In the genomic region with DNA sequence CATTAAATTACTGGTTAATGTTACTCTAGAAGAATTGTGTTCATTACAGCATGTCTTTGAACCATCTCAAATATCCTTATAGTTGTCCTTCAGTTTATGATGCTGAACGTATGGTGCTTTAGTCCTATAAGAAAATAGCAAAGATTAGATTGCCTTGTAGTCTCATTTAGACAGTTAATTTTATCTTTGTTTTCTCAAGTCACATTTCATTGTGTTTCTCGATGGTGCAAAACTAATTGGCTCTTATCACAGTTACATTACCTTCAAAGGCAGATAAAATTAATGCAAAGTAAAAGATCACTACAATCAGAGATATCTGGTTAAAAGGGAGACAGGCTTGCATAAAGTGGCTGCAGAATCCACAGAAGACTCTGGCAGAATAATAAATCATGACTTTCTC, we compare ENCODE assay signal across 19 cellular contexts. TPM values are rescaled to one million over a fixed set of nuclear protein-coding genes. Genes with fewer than 3 reads are reported as not detected.
A peak's percentile ranks its signal among the peaks of the same experiment; 100 is the strongest.
DNase-seq lines count a peak whose midpoint lies in the region; ATAC-seq and TF ChIP-seq lines count a peak whose summit lies in the region.
"Had no signal": no experiment of that assay in that cellular context is flagged by ENCODE, and none has a peak within 500 bp of the region (broad histone marks: within the 10 kb centered on the region; RNA-seq: fewer than 3 reads in every experiment).

No MANE protein-coding gene starts in this region.

- peaks cover 6% of the 10 kb centered on the region; the same call in 1 of the 3 replicates for H3K36me3 Mint-ChIP-seq in GM23338 (ENCODE audit: low read depth)
- H3K36me3 Mint-ChIP-seq: CD8-positive, alpha-beta memory T cell had no signal

- H3K79me2 ChIP-seq in GM23338 (replicated peaks; ENCODE audit: insufficient read depth) (no peaks in the 10 kb centered on the region), mesendoderm (ENCODE audit: control insufficient read depth, insufficient read depth, low read length) (no peaks in the 10 kb centered on the region)

- no CpG with 5 or more reads among the region's 2 CpGs for WGBS in mesendoderm (ENCODE audit: extremely low coverage, insufficient coverage, low lambda C conversion rate)

- peak overlapping the region; percentile 1; the same call in 1 of the 2 replicates for H3K27ac Mint-ChIP-seq in GM23338
- H3K27ac Mint-ChIP-seq: CD8-positive, alpha-beta memory T cell; HFFc6 had no signal

- peak in 2 of 3 experiments; percentile 25 to 53 for DNase-seq in NCI-H1417 (lab: John Stamatoyannopoulos, UW)
- no peak for DNase-seq in NCI-H1417 treated with DMSO at 0.1 percent for 48 hours (lab: John Stamatoyannopoulos, UW)
- no peak for DNase-seq in GM23338 (ENCODE audit: low spot score)
- DNase-seq in NCI-H69 (lab: John Stamatoyannopoulos, UW) = peak; percentile 46
- DNase-seq in mesendoderm = peak; percentile 49
- DNase-seq in GM19240 (ENCODE audit: insufficient read length, low spot score) = no peak
- no peak for DNase-seq in NCI-H1092 treated with DMSO at 0.1 percent for 48 hours (lab: John Stamatoyannopoulos, UW)
- DNase-seq: AML-193; CD8-positive, alpha-beta memory T cell; DMS53; GOT3; HFFc6 had no signal

- H2AK5ac ChIP-seq in mesendoderm (ENCODE audit: low read length) = no peak overlapping the region

- H3K27ac ChIP-seq in GM23338 (ENCODE audit: low read depth) (peak overlapping the region; percentile 80; the same call in 1 of the 2 replicates), mesendoderm (ENCODE audit: low read depth, low read length) (no peak overlapping the region)
- H3K27ac ChIP-seq: 22Rv1, BLaER1, HL-60 had no signal

- H3K4me1 ChIP-seq in GM23338 (ENCODE audit: insufficient read depth) = 0 out of 2 replicates have a peak, but pooled peaks cover 12% of the 10 kb centered on the region
- H3K4me1 ChIP-seq in mesendoderm (ENCODE audit: control insufficient read depth, low read depth, low read length) = no peaks in the 10 kb centered on the region
- H3K4me1 ChIP-seq: BLaER1 had no signal

- H3K27me3 ChIP-seq in GM23338 (ENCODE audit: insufficient read depth) (no peaks in the 10 kb centered on the region), mesendoderm (ENCODE audit: insufficient read depth, low read length, poor library complexity) (no peaks in the 10 kb centered on the region)
- H3K27me3 ChIP-seq: BLaER1 had no signal

- no peaks in the 10 kb centered on the region for H4K20me1 ChIP-seq in GM23338 (replicated peaks; ENCODE audit: insufficient read depth)
- H4K20me1 ChIP-seq: BLaER1 had no signal

- no peak overlapping the region for H3K56ac ChIP-seq in mesendoderm (ENCODE audit: low read length)

- H3K4me3 Mint-ChIP-seq in GM23338 = no peak overlapping the region
- H3K4me3 Mint-ChIP-seq: CD8-positive, alpha-beta memory T cell; HFFc6 had no signal

- no peaks in the 10 kb centered on the region for H3K79me1 ChIP-seq in mesendoderm (ENCODE audit: low read length)

- H3K23ac ChIP-seq in mesendoderm (ENCODE audit: low read length) = no peak overlapping the region

- H3K4me2 ChIP-seq in GM23338 (no peak overlapping the region), mesendoderm (ENCODE audit: low read length) (no peak overlapping the region)
- H3K4me2 ChIP-seq: BLaER1 had no signal

- no peak overlapping the region for H2BK15ac ChIP-seq in mesendoderm (replicated peaks; ENCODE audit: low read depth)

- H3F3A ChIP-seq in GM23338 (replicated peaks; ENCODE audit: low read depth) = no peaks in the 10 kb centered on the region

- peaks cover 10% of the 10 kb centered on the region for H3K4me1 Mint-ChIP-seq in GM23338
- H3K4me1 Mint-ChIP-seq: CD8-positive, alpha-beta memory T cell had no signal

- H2BK120ac ChIP-seq in mesendoderm (ENCODE audit: low read depth, low read length) = no peak overlapping the region

- H3K9ac ChIP-seq in mesendoderm (ENCODE audit: low read length) = no peak overlapping the region
- H3K9ac ChIP-seq: BLaER1 had no signal

- no peak overlapping the region for H2BK5ac ChIP-seq in mesendoderm (ENCODE audit: low read length)

- no peak overlapping the region for H4K5ac ChIP-seq in mesendoderm (ENCODE audit: low read length)

- H3K9me2 ChIP-seq in GM23338 (ENCODE audit: insufficient read depth) = peaks cover 3% of the 10 kb centered on the region; the same call in 1 of the 2 replicates

- no peak overlapping the region for H3K18ac ChIP-seq in mesendoderm (ENCODE audit: low read length)

- no peak for TF ChIP-seq CTCF in GM23338 (conservative IDR thresholded peaks at IDR 0.05; ENCODE audit: low read depth in 2 of 2)

- H4K8ac ChIP-seq in mesendoderm (ENCODE audit: low read depth, low read length) = no peak overlapping the region

- H3K9me3 Mint-ChIP-seq in GM23338 = peaks cover 28% of the 10 kb centered on the region; the same call in 2 of the 3 replicates

- no peak for ATAC-seq in GM23338
- ATAC-seq: GM12878 had no signal

- no peak overlapping the region for H3K4me3 ChIP-seq in GM23338
- no peak overlapping the region for H3K4me3 ChIP-seq in mesendoderm (ENCODE audit: low read length)
- H3K4me3 ChIP-seq: BLaER1, GM12878, HAP-1 had no signal

- H3K4ac ChIP-seq in mesendoderm (ENCODE audit: low read depth, low read length) = no peak overlapping the region

- H3K27me3 Mint-ChIP-seq in GM23338 (ENCODE audit: insufficient read depth, low read depth, poor library complexity) = peaks cover 2% of the 10 kb centered on the region

- no peak overlapping the region; the same call in 1 of the 2 replicates for H2AFZ ChIP-seq in GM23338

- H3K36me3 ChIP-seq in GM23338 (ENCODE audit: insufficient read depth) (no peaks in the 10 kb centered on the region), mesendoderm (ENCODE audit: control insufficient read depth, insufficient read depth, low read length) (no peaks in the 10 kb centered on the region)
- H3K36me3 ChIP-seq: BLaER1, HAP-1 had no signal

TF ChIP-seq in GM23338, 12 proteins besides CTCF, POLR2A, EP300 and RAD21:
- TF ChIP-seq CREB1 (CRISPR knock-in tag; IDR thresholded peaks at IDR 0.05; ENCODE audit: low read depth) (no peak), POLR2AphosphoS5 (IDR thresholded peaks at IDR 0.05; ENCODE audit: low read depth) (no peak), EZH2 (IDR thresholded peaks at IDR 0.05; ENCODE audit: low read depth, unreplicated experiment) (no peak), STAT1 (IDR thresholded peaks at IDR 0.05; ENCODE audit: unreplicated experiment) (no peak), ZNF114 (CRISPR knock-in tag; IDR thresholded peaks at IDR 0.05) (no peak)
- TF ChIP-seq, protein P1, sequence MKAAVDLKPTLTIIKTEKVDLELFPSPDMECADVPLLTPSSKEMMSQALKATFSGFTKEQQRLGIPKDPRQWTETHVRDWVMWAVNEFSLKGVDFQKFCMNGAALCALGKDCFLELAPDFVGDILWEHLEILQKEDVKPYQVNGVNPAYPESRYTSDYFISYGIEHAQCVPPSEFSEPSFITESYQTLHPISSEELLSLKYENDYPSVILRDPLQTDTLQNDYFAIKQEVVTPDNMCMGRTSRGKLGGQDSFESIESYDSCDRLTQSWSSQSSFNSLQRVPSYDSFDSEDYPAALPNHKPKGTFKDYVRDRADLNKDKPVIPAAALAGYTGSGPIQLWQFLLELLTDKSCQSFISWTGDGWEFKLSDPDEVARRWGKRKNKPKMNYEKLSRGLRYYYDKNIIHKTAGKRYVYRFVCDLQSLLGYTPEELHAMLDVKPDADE (IDR thresholded peaks at IDR 0.05) = no peak
- TF ChIP-seq, protein P2, sequence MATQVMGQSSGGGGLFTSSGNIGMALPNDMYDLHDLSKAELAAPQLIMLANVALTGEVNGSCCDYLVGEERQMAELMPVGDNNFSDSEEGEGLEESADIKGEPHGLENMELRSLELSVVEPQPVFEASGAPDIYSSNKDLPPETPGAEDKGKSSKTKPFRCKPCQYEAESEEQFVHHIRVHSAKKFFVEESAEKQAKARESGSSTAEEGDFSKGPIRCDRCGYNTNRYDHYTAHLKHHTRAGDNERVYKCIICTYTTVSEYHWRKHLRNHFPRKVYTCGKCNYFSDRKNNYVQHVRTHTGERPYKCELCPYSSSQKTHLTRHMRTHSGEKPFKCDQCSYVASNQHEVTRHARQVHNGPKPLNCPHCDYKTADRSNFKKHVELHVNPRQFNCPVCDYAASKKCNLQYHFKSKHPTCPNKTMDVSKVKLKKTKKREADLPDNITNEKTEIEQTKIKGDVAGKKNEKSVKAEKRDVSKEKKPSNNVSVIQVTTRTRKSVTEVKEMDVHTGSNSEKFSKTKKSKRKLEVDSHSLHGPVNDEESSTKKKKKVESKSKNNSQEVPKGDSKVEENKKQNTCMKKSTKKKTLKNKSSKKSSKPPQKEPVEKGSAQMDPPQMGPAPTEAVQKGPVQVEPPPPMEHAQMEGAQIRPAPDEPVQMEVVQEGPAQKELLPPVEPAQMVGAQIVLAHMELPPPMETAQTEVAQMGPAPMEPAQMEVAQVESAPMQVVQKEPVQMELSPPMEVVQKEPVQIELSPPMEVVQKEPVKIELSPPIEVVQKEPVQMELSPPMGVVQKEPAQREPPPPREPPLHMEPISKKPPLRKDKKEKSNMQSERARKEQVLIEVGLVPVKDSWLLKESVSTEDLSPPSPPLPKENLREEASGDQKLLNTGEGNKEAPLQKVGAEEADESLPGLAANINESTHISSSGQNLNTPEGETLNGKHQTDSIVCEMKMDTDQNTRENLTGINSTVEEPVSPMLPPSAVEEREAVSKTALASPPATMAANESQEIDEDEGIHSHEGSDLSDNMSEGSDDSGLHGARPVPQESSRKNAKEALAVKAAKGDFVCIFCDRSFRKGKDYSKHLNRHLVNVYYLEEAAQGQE (IDR thresholded peaks at IDR 0.05; ENCODE audit: unreplicated experiment) = no peak

RNA-seq across cellular contexts. Expression of a gene that starts 24.4 kb away (rescaled TPM):
- not detected in 2 replicates for total RNA-seq in GM23338 (2014; rRNA removed; shearing (Covaris generic))
- polyA plus RNA-seq in GM23338 (2016; fragmentation: Nextera tagmentation; extraction: Ambion mirVana) = not detected in 2 replicates
- polyA plus RNA-seq in mesendoderm (2013, experiment 1 of 2) = not detected
- polyA plus RNA-seq in mesendoderm (2013, experiment 2 of 2) = not detected
- total RNA-seq: A673; CD8-positive, alpha-beta memory T cell; G401; GM12878; HFFc6 had no signal
- polyA plus RNA-seq: CD8-positive, alpha-beta memory T cell; GM12878 had no signal

Comparison
In these comparisons a context has a peak if more than half of its experiments do, and no peak if none do; other contexts are left out.
1. DNase-seq: peak in NCI-H1417 (2 of 3), NCI-H69 (single experiment) and mesendoderm (single experiment); none in NCI-H1417 treated with DMSO at 0.1 percent for 48 hours (single experiment), GM23338 (single experiment), GM19240 (single experiment) and NCI-H1092 treated with DMSO at 0.1 percent for 48 hours (single experiment).